Comparison of ENCODE assay signal across 8 cellular contexts in genomic region chr17:75124041-75124818, GRCh38. TPM values are rescaled to one million over a fixed set of nuclear protein-coding genes. Genes with fewer than 3 reads are reported as not detected.
DNase-seq lines count a peak whose midpoint lies in the region; ATAC-seq and TF ChIP-seq lines count a peak whose summit lies in the region.

No MANE protein-coding gene starts in this region.

- H3K9ac ChIP-seq in Karpas-422 (ENCODE audit: low read length): no peak overlapping the region

- no peak overlapping the region for H2AFZ ChIP-seq in Karpas-422 (ENCODE audit: low read length)

- no peak overlapping the region for H3K4me2 ChIP-seq in Karpas-422 (ENCODE audit: low read depth, low read length, poor library complexity, severe bottlenecking)

- POLR2A ChIA-PET in A673 (lab: Charles Lee; ENCODE audit: low non-redundant PET): no interaction called here

- BruUV-seq in Calu3 (replicated peaks; lab: Mats Ljungman, UMichigan): no TSS peak
- BruUV-seq in A673 (replicated peaks; lab: Mats Ljungman, UMichigan): no TSS peak

- peaks cover 1% of the 10 kb centered on the region; the same call in 1 of the 2 replicates for H3K79me2 ChIP-seq in Karpas-422 (ENCODE audit: low read length)

- peak; percentile 96 for DNase-seq in Calu3
- peak; percentile 98 for DNase-seq in RPMI7951 (ENCODE audit: low read depth)
- peak; percentile 63 for DNase-seq in activated naive CD4-positive, alpha-beta T cell treated with anti-CD3 and anti-CD28 coated beads, Interleukin-2, amount 50 U/mL, for 16 hours
- peak; percentile 67 for DNase-seq in islet precursor cell
- peak; percentile 67 for DNase-seq in stimulated activated CD4-positive, alpha-beta T cell treated with anti-CD3 and anti-CD28 coated beads, Interleukin-4, amount 100 ng/mL, for 24 hours
- no peak for DNase-seq in A673 (ENCODE audit: low spot score)
- DNase-seq in Karpas-422: no peak

- ATAC-seq in GM18519 (IDR thresholded peaks at IDR 0.05; ENCODE audit: low FRiP score, unreplicated experiment): no peak

- no peaks in the 10 kb centered on the region for H3K9me2 ChIP-seq in Karpas-422 (replicated peaks; ENCODE audit: insufficient read depth, low read length)

- peak overlapping the region; percentile 53 for H3K4me3 Mint-ChIP-seq in Calu3 (ENCODE audit: low read depth, unreplicated experiment)

- no peaks in the 10 kb centered on the region for H3K4me1 ChIP-seq in A673 (ENCODE audit: insufficient read depth, low read length, poor library complexity, severe bottlenecking)
- peaks cover 11% of the 10 kb centered on the region for H3K4me1 ChIP-seq in Karpas-422 (ENCODE audit: low read length)

- H3K36me3 Mint-ChIP-seq in Calu3 (ENCODE audit: insufficient read depth, unreplicated experiment): peaks cover 53% of the 10 kb centered on the region

- H3K9me3 ChIP-seq in A673 (ENCODE audit: low read depth, low read length, poor library complexity, severe bottlenecking) (no peaks in the 10 kb centered on the region), Karpas-422 (ENCODE audit: low read length) (no peaks in the 10 kb centered on the region)

- no peak overlapping the region for H3K4me3 ChIP-seq in A673 (ENCODE audit: low read depth, low read length, poor library complexity, severe bottlenecking)
- no peak overlapping the region for H3K4me3 ChIP-seq in Karpas-422 (ENCODE audit: low read length)

- no peaks in the 10 kb centered on the region for H4K20me1 ChIP-seq in Karpas-422 (ENCODE audit: insufficient read depth, low read depth, low read length)

- no peaks in the 10 kb centered on the region for H3K27me3 Mint-ChIP-seq in Calu3 (ENCODE audit: unreplicated experiment)

- intact Hi-C loops in Calu3 (cut with micrococcal nuclease; ENCODE audit: unreplicated experiment) (no loop called here), A673 (cut with micrococcal nuclease; ENCODE audit: unreplicated experiment) (no loop called here)

- H3K27me3 ChIP-seq in A673 (replicated peaks; ENCODE audit: insufficient read depth, low read depth, low read length, poor library complexity): no peaks in the 10 kb centered on the region
- H3K27me3 ChIP-seq in Karpas-422 (ENCODE audit: low read length): no peaks in the 10 kb centered on the region

- CTCF ChIA-PET in Calu3 (lab: Charles Lee): interaction anchor here (0.6 to 1.8 kb wide), 11 partner anchors 10 to 288 kb away, joined by 3 to 12 read pairs (median 3); partner anchors contain the start of genes MIF4GD and NUP85
- CTCF ChIA-PET in A673 (lab: Charles Lee): no interaction called here

- TF ChIP-seq CTCF in Calu3 (IDR thresholded peaks at IDR 0.05; ENCODE audit: unreplicated experiment) (no peak), A673 (conservative IDR thresholded peaks at IDR 0.05; ENCODE audit: low read depth, low read length) (no peak)

- H3K9me3 Mint-ChIP-seq in Calu3 (ENCODE audit: low read depth, unreplicated experiment): no peaks in the 10 kb centered on the region

- no peaks in the 10 kb centered on the region for H3K36me3 ChIP-seq in A673 (ENCODE audit: insufficient read depth, low read length, poor library complexity, severe bottlenecking)
- no peaks in the 10 kb centered on the region for H3K36me3 ChIP-seq in Karpas-422 (ENCODE audit: insufficient read depth, low read length)

- no peak overlapping the region for H3K27ac ChIP-seq in A673 (ENCODE audit: low read depth, low read length, poor library complexity, severe bottlenecking)
- H3K27ac ChIP-seq in Karpas-422 (ENCODE audit: low read length): no peak overlapping the region

- peak overlapping the region; percentile 93 for H3K27ac Mint-ChIP-seq in Calu3 (ENCODE audit: unreplicated experiment)

- H3K4me1 Mint-ChIP-seq in Calu3 (ENCODE audit: low read depth, unreplicated experiment): peaks cover 34% of the 10 kb centered on the region

RNA-seq across cellular contexts. Expression of gene NT5C, which starts 7.3 kb away (rescaled TPM):
- total RNA-seq in Calu3 (2022): 56.6 and 58.2 TPM in 2 replicates
- total RNA-seq in RPMI7951 (2014; rRNA removed; shearing (Covaris generic)): 78.1 and 78.9 TPM in 2 replicates
- total RNA-seq in A673 (2021): 43.3 and 50.0 TPM in 2 replicates
- total RNA-seq in Karpas-422 (2014; rRNA removed; shearing (Covaris generic); ENCODE audit: low replicate concordance): 43.6 and 174 TPM in 2 replicates

RNA-seq across cellular contexts. Expression of gene ARMC7, which starts 14.5 kb away (rescaled TPM):
- total RNA-seq in Calu3 (2022) (18.6 and 19.8 TPM in 2 replicates), A673 (2021) (11.8 and 12.3 TPM in 2 replicates)
- 3.7 and 4.3 TPM in 2 replicates for total RNA-seq in RPMI7951 (2014; rRNA removed; shearing (Covaris generic))
- total RNA-seq in Karpas-422 (2014; rRNA removed; shearing (Covaris generic); ENCODE audit: low replicate concordance): 6.1 and 12.8 TPM in 2 replicates

RNA-seq across cellular contexts. Expression of gene JPT1, which starts 30.1 kb away (rescaled TPM):
- 479 and 546 TPM in 2 replicates for total RNA-seq in Calu3 (2022)
- 281 and 336 TPM in 2 replicates for total RNA-seq in RPMI7951 (2014; rRNA removed; shearing (Covaris generic))
- total RNA-seq in A673 (2021): 493 and 526 TPM in 2 replicates
- 98.2 and 159 TPM in 2 replicates for total RNA-seq in Karpas-422 (2014; rRNA removed; shearing (Covaris generic); ENCODE audit: low replicate concordance)

RNA-seq across cellular contexts. Expression of gene SLC16A5, which starts 36.5 kb away (rescaled TPM):
- 124 and 187 TPM in 2 replicates for total RNA-seq in Calu3 (2022)
- total RNA-seq in RPMI7951 (2014; rRNA removed; shearing (Covaris generic)): 6.6 and 8.8 TPM in 2 replicates
- total RNA-seq in A673 (2021): 0.80 and 3.1 TPM in 2 replicates
- total RNA-seq in Karpas-422 (2014; rRNA removed; shearing (Covaris generic); ENCODE audit: low replicate concordance): not detected in 2 replicates

RNA-seq across cellular contexts. Expression of gene SUMO2, which starts 58.5 kb away (rescaled TPM):
- total RNA-seq in Calu3 (2022): 401 and 429 TPM in 2 replicates
- 128 and 141 TPM in 2 replicates for total RNA-seq in RPMI7951 (2014; rRNA removed; shearing (Covaris generic))
- 681 and 703 TPM in 2 replicates for total RNA-seq in A673 (2021)
- 136 and 177 TPM in 2 replicates for total RNA-seq in Karpas-422 (2014; rRNA removed; shearing (Covaris generic); ENCODE audit: low replicate concordance)

Comparison
In these comparisons a context has a peak if more than half of its experiments do, and no peak if none do; other contexts are left out.
1. DNase-seq: peak in Calu3 (single experiment), RPMI7951 (single experiment), activated naive CD4-positive, alpha-beta T cell treated with anti-CD3 and anti-CD28 coated beads, Interleukin-2, amount 50 U/mL, for 16 hours (single experiment), islet precursor cell (single experiment) and stimulated activated CD4-positive, alpha-beta T cell treated with anti-CD3 and anti-CD28 coated beads, Interleukin-4, amount 100 ng/mL, for 24 hours (single experiment); none in A673 (single experiment) and Karpas-422 (single experiment).